In genomic region chr20:35489717-35490116, GRCh38 we compare ENCODE assay signal across 16 cellular contexts. TPM values are rescaled to one million over a fixed set of nuclear protein-coding genes. Genes with fewer than 3 reads are reported as not detected.
DNase-seq lines count a peak whose midpoint lies in the region; ATAC-seq, FAIRE-seq and TF ChIP-seq lines count a peak whose summit lies in the region.
"Had no signal": no experiment of that assay in that cellular context is flagged by ENCODE, and none has a peak within 500 bp of the region (broad histone marks: within the 10 kb centered on the region; RNA-seq: fewer than 3 reads in every experiment).

No MANE protein-coding gene starts in this region.

- DNase-seq in activated CD4-positive, alpha-beta T cell treated with anti-CD3 and anti-CD28 coated beads, Interleukin-2, amount 10 ng/mL, durations not matched to agents 7 days and 5 days, result peak; percentile 30
- DNase-seq in activated CD4-positive, alpha-beta T cell treated with anti-CD3 and anti-CD28 coated beads for 1 hour, result no peak
- DNase-seq in Karpas-422 (no peak), NCI-H748 treated with DMSO at 0.1 percent for 48 hours (lab: John Stamatoyannopoulos, UW) (no peak), HTR-8/SVneo (ENCODE audit: insufficient read length, low spot score) (no peak)
- no peak for DNase-seq in stimulated activated CD4-positive, alpha-beta T cell treated with anti-CD3 and anti-CD28 coated beads, Interleukin-4, amount 100 ng/mL, for 24 hours
- DNase-seq: left ventricle myocardium inferior, NCI-H1048, NCI-H2171, WERI-Rb-1 had no signal

- H2AFZ ChIP-seq in Karpas-422 (ENCODE audit: low read length), result no peak overlapping the region

- H3K36me3 Mint-ChIP-seq in activated CD4-positive, alpha-beta T cell treated with anti-CD3 and anti-CD28 coated beads, Interleukin-2, amount 10 ng/mL, durations not matched to agents 7 days and 5 days (ENCODE audit: low read depth), result peaks cover 57% of the 10 kb centered on the region
- peaks cover 80% of the 10 kb centered on the region for H3K36me3 Mint-ChIP-seq in activated T-helper 17 cell treated with anti-CD3 and anti-CD28 coated beads, Interleukin-2, amount 50 U/mL, for 72 hours (ENCODE audit: low read depth)

- peaks cover 67% of the 10 kb centered on the region for H3K79me2 ChIP-seq in Karpas-422 (ENCODE audit: low read length)

- H3K4me1 Mint-ChIP-seq in activated CD4-positive, alpha-beta T cell treated with anti-CD3 and anti-CD28 coated beads, Interleukin-2, amount 10 ng/mL, durations not matched to agents 7 days and 5 days, result peaks cover 45% of the 10 kb centered on the region
- peaks cover 30% of the 10 kb centered on the region for H3K4me1 Mint-ChIP-seq in activated T-helper 17 cell treated with anti-CD3 and anti-CD28 coated beads, Interleukin-2, amount 50 U/mL, for 72 hours

- H3K4me1 ChIP-seq in Karpas-422 (ENCODE audit: low read length), result peaks cover 25% of the 10 kb centered on the region
- peaks cover 37 to 42% of the 10 kb centered on the region in 2 experiments for H3K4me1 ChIP-seq in neutrophil (ENCODE audit: control insufficient read depth in 1 of 2, insufficient read depth in 1 of 2, low read depth in 1 of 2, low read length in 1 of 2)
- H3K4me1 ChIP-seq: A549, left ventricle myocardium inferior had no signal

- no peak for TF ChIP-seq CTCF in neutrophil (IDR thresholded peaks at IDR 0.05)

- H3K4me3 Mint-ChIP-seq in activated CD4-positive, alpha-beta T cell treated with anti-CD3 and anti-CD28 coated beads, Interleukin-2, amount 10 ng/mL, durations not matched to agents 7 days and 5 days, result peak overlapping the region; percentile 100
- H3K4me3 Mint-ChIP-seq in activated T-helper 17 cell treated with anti-CD3 and anti-CD28 coated beads, Interleukin-2, amount 50 U/mL, for 72 hours, result peak overlapping the region; percentile 96
- H3K4me3 Mint-ChIP-seq: nephron had no signal

- H3K9me3 ChIP-seq in Karpas-422 (ENCODE audit: low read length) (no peaks in the 10 kb centered on the region), neutrophil (no peaks in the 10 kb centered on the region)
- H3K9me3 ChIP-seq: A549, left ventricle myocardium inferior had no signal

- no peaks in the 10 kb centered on the region for H3K27me3 Mint-ChIP-seq in activated CD4-positive, alpha-beta T cell treated with anti-CD3 and anti-CD28 coated beads, Interleukin-2, amount 10 ng/mL, durations not matched to agents 7 days and 5 days
- no peaks in the 10 kb centered on the region for H3K27me3 Mint-ChIP-seq in activated T-helper 17 cell treated with anti-CD3 and anti-CD28 coated beads, Interleukin-2, amount 50 U/mL, for 72 hours

- no peak for FAIRE-seq in HTR-8/SVneo (lab: Jason Lieb, UNC)
- FAIRE-seq: A549, urothelium cell line had no signal

- POLR2A ChIA-PET in activated CD4-positive, alpha-beta T cell treated with anti-CD3 and anti-CD28 coated beads, Interleukin-2, amount 10 ng/mL, durations not matched to agents 7 days and 5 days (lab: Charles Lee), result no interaction called here

- no peaks in the 10 kb centered on the region for H3K9me2 ChIP-seq in Karpas-422 (replicated peaks; ENCODE audit: insufficient read depth, low read length)

- no peaks in the 10 kb centered on the region for H4K20me1 ChIP-seq in Karpas-422 (ENCODE audit: insufficient read depth, low read depth, low read length)

- peak overlapping the region; percentile 83 for H3K27ac Mint-ChIP-seq in activated CD4-positive, alpha-beta T cell treated with anti-CD3 and anti-CD28 coated beads, Interleukin-2, amount 10 ng/mL, durations not matched to agents 7 days and 5 days
- peak overlapping the region; percentile 50 for H3K27ac Mint-ChIP-seq in activated T-helper 17 cell treated with anti-CD3 and anti-CD28 coated beads, Interleukin-2, amount 50 U/mL, for 72 hours
- H3K27ac Mint-ChIP-seq: nephron had no signal

- H3K27me3 ChIP-seq in Karpas-422 (ENCODE audit: low read length) (no peaks in the 10 kb centered on the region), neutrophil (no peaks in the 10 kb centered on the region)

- peak overlapping the region; percentile 86; the same call in 1 of the 2 replicates for H3K9ac ChIP-seq in Karpas-422 (ENCODE audit: low read length)

- H3K4me2 ChIP-seq in Karpas-422 (ENCODE audit: low read depth, low read length, poor library complexity, severe bottlenecking), result peak overlapping the region; percentile 97
- H3K4me2 ChIP-seq: A549 had no signal

- H3K27ac ChIP-seq in Karpas-422 (ENCODE audit: low read length), result peak overlapping the region; percentile 47; the same call in 1 of the 2 replicates
- H3K27ac ChIP-seq in neutrophil, result peak overlapping the region; percentile 79
- H3K27ac ChIP-seq: A549, left ventricle myocardium inferior, WERI-Rb-1 had no signal

- peak overlapping the region; percentile 84; the same call in 1 of the 2 replicates for H3K4me3 ChIP-seq in Karpas-422 (ENCODE audit: low read length)
- H3K4me3 ChIP-seq in neutrophil (ENCODE audit: low read depth in 1 of 2, low read length in 1 of 2), result peak overlapping the region in 1 of 2 experiments; percentile 68
- H3K4me3 ChIP-seq: A549 had no signal

- CTCF ChIA-PET in activated CD4-positive, alpha-beta T cell treated with anti-CD3 and anti-CD28 coated beads, Interleukin-2, amount 10 ng/mL, durations not matched to agents 7 days and 5 days (lab: Charles Lee), result interaction anchor here (0.9 to 2.6 kb wide), 5 partner anchors 9 to 465 kb away, joined by 3 to 6 read pairs (median 4); partner anchors contain the start of gene SCAND1

- no peak for ATAC-seq in activated T-helper 17 cell treated with anti-CD3 and anti-CD28 coated beads, Interleukin-2, amount 50 U/mL, for 72 hours (replicated peaks)
- ATAC-seq: A549 had no signal

- H3K9me3 Mint-ChIP-seq in activated CD4-positive, alpha-beta T cell treated with anti-CD3 and anti-CD28 coated beads, Interleukin-2, amount 10 ng/mL, durations not matched to agents 7 days and 5 days, result no peaks in the 10 kb centered on the region
- no peaks in the 10 kb centered on the region for H3K9me3 Mint-ChIP-seq in activated T-helper 17 cell treated with anti-CD3 and anti-CD28 coated beads, Interleukin-2, amount 50 U/mL, for 72 hours
- H3K9me3 Mint-ChIP-seq: nephron had no signal

- peaks cover 37% of the 10 kb centered on the region for H3K36me3 ChIP-seq in Karpas-422 (ENCODE audit: insufficient read depth, low read length)
- H3K36me3 ChIP-seq in neutrophil, result peaks cover 15% of the 10 kb centered on the region

RNA-seq across cellular contexts. Expression of gene CEP250, which starts 34.3 kb away (rescaled TPM):
- 10 to 100 TPM; 56.8 to 75.4 TPM for total RNA-seq in activated CD4-positive, alpha-beta T cell treated with anti-CD3 and anti-CD28 coated beads, Interleukin-2, amount 10 ng/mL, durations not matched to agents 7 days and 5 days
- 10.2 and 42.8 TPM in 2 replicates for total RNA-seq in Karpas-422 (2014; rRNA removed; shearing (Covaris generic); ENCODE audit: low replicate concordance)
- total RNA-seq in activated T-helper 17 cell treated with anti-CD3 and anti-CD28 coated beads, Interleukin-2, amount 50 U/mL, for 72 hours, result 10 to 100 TPM; 77.8 to 88.3 TPM

RNA-seq across cellular contexts. Expression of gene C20orf173, which starts 39.7 kb away (rescaled TPM):
- total RNA-seq in activated CD4-positive, alpha-beta T cell treated with anti-CD3 and anti-CD28 coated beads, Interleukin-2, amount 10 ng/mL, durations not matched to agents 7 days and 5 days, result not detected
- total RNA-seq in Karpas-422 (2014; rRNA removed; shearing (Covaris generic); ENCODE audit: low replicate concordance), result not detected in 2 replicates
- total RNA-seq in activated T-helper 17 cell treated with anti-CD3 and anti-CD28 coated beads, Interleukin-2, amount 50 U/mL, for 72 hours, result not detected
- total RNA-seq: left ventricle myocardium inferior, renal cortical epithelial cell had no signal

RNA-seq across cellular contexts. Expression of gene GDF5, which starts 51.7 kb away (rescaled TPM):
- not detected for total RNA-seq in activated CD4-positive, alpha-beta T cell treated with anti-CD3 and anti-CD28 coated beads, Interleukin-2, amount 10 ng/mL, durations not matched to agents 7 days and 5 days
- not detected in 2 replicates for total RNA-seq in Karpas-422 (2014; rRNA removed; shearing (Covaris generic); ENCODE audit: low replicate concordance)
- total RNA-seq in activated T-helper 17 cell treated with anti-CD3 and anti-CD28 coated beads, Interleukin-2, amount 50 U/mL, for 72 hours, result not detected

RNA-seq across cellular contexts. Expression of gene ERGIC3, which starts 52.2 kb away (rescaled TPM):
- 100 to 1,000 TPM; 152 to 165 TPM for total RNA-seq in activated CD4-positive, alpha-beta T cell treated with anti-CD3 and anti-CD28 coated beads, Interleukin-2, amount 10 ng/mL, durations not matched to agents 7 days and 5 days
- total RNA-seq in Karpas-422 (2014; rRNA removed; shearing (Covaris generic); ENCODE audit: low replicate concordance), result 242 and 305 TPM in 2 replicates
- total RNA-seq in activated T-helper 17 cell treated with anti-CD3 and anti-CD28 coated beads, Interleukin-2, amount 50 U/mL, for 72 hours, result 100 to 1,000 TPM; 133 to 142 TPM
